Comparison of ENCODE assay signal across 13 cellular contexts in genomic region chr4:153794001-153794400, GRCh38. TPM values are rescaled to one million over a fixed set of nuclear protein-coding genes. Genes with fewer than 3 reads are reported as not detected.
"Had no signal": no experiment of that assay in that cellular context is flagged by ENCODE, and none has a peak within 500 bp of the region (broad histone marks: within the 10 kb centered on the region; RNA-seq: fewer than 3 reads in every experiment).

No MANE protein-coding gene starts in this region.

- H3K9me3 ChIP-seq: colonic mucosa, gastroesophageal sphincter, pancreas, sigmoid colon, stomach, testis had no signal

- DNase-seq: activated CD8-positive, alpha-beta memory T cell treated with anti-CD3 and anti-CD28 coated beads, Interleukin-2, amount 10 ng/mL, durations not matched to agents 7 days and 5 days; activated naive CD4-positive, alpha-beta T cell treated with anti-CD3 and anti-CD28 coated beads, Interleukin-2, amount 50 U/mL, for 16 hours; activated T-cell treated with anti-CD3 and anti-CD28 coated beads, Interleukin-2, amount 50 U/mL, for 1 hour; colonic mucosa; hippocampal formation; pancreas; sigmoid colon; stimulated activated CD4-positive, alpha-beta T cell treated with anti-CD3 and anti-CD28 coated beads, Interleukin-1b, Interleukin-23, amount 100 ng/mL, for 48 hours; stomach; T-helper 17 cell; testis had no signal

- H3K36me3 Mint-ChIP-seq: activated CD8-positive, alpha-beta memory T cell treated with anti-CD3 and anti-CD28 coated beads, Interleukin-2, amount 10 ng/mL, durations not matched to agents 7 days and 5 days had no signal

- H3K27ac Mint-ChIP-seq: activated CD8-positive, alpha-beta memory T cell treated with anti-CD3 and anti-CD28 coated beads, Interleukin-2, amount 10 ng/mL, durations not matched to agents 7 days and 5 days; activated T-helper 2 cell treated with anti-CD3 and anti-CD28 coated beads, Interferon-gamma antibody, Interleukin-2, Interleukin-4, amounts not matched to agents 10 μg/mL and 5 μg/mL and 100 μg/mL, durations not matched to agents 14 hours and 24 hours and 36 hours; T-helper 17 cell had no signal

- H3K36me3 ChIP-seq: colonic mucosa, gastroesophageal sphincter, pancreas, sigmoid colon, stomach had no signal

- H3K4me3 ChIP-seq: colonic mucosa, gastroesophageal sphincter, pancreas, sigmoid colon, stomach, testis had no signal

- H3K4me3 Mint-ChIP-seq: activated CD8-positive, alpha-beta memory T cell treated with anti-CD3 and anti-CD28 coated beads, Interleukin-2, amount 10 ng/mL, durations not matched to agents 7 days and 5 days; T-helper 17 cell had no signal

- H3K9me3 Mint-ChIP-seq: activated T-helper 2 cell treated with anti-CD3 and anti-CD28 coated beads, Interferon-gamma antibody, Interleukin-2, Interleukin-4, amounts not matched to agents 10 μg/mL and 5 μg/mL and 100 μg/mL, durations not matched to agents 14 hours and 24 hours and 36 hours had no signal

- ATAC-seq: activated CD8-positive, alpha-beta memory T cell treated with anti-CD3 and anti-CD28 coated beads, Interleukin-2, amount 10 ng/mL, durations not matched to agents 7 days and 5 days; gastroesophageal sphincter; T-helper 17 cell had no signal

- H3K27me3 ChIP-seq: testis had no signal

RNA-seq across cellular contexts. Expression of gene SFRP2, which starts 5.1 kb away (rescaled TPM):
- total RNA-seq: activated CD8-positive, alpha-beta memory T cell treated with anti-CD3 and anti-CD28 coated beads, Interleukin-2, amount 10 ng/mL, durations not matched to agents 7 days and 5 days; activated T-helper 2 cell treated with anti-CD3 and anti-CD28 coated beads, Interferon-gamma antibody, Interleukin-2, Interleukin-4, amounts not matched to agents 10 μg/mL and 5 μg/mL and 100 μg/mL, durations not matched to agents 14 hours and 24 hours and 36 hours; T-helper 17 cell had no signal

RNA-seq across cellular contexts. Expression of gene RNF175, which starts 34.2 kb away (rescaled TPM):
- total RNA-seq: activated CD8-positive, alpha-beta memory T cell treated with anti-CD3 and anti-CD28 coated beads, Interleukin-2, amount 10 ng/mL, durations not matched to agents 7 days and 5 days; activated T-helper 2 cell treated with anti-CD3 and anti-CD28 coated beads, Interferon-gamma antibody, Interleukin-2, Interleukin-4, amounts not matched to agents 10 μg/mL and 5 μg/mL and 100 μg/mL, durations not matched to agents 14 hours and 24 hours and 36 hours; pancreas; T-helper 17 cell had no signal
